Comparison of ENCODE assay signal across 1 cellular context in genomic region chr16:51557670-51558069, GRCh38.
TF ChIP-seq lines count a peak whose summit lies in the region.

No MANE protein-coding gene starts in this region.

TF ChIP-seq in IMR-90, 13 proteins besides CTCF, POLR2A, EP300 and RAD21 (continued from another document):
- TF ChIP-seq RFX5 (IDR thresholded peaks at IDR 0.05; ENCODE audit: low read depth, low read length) (no peak), ELK1 (IDR thresholded peaks at IDR 0.05; ENCODE audit: borderline replicate concordance, low read depth, low read length) (no peak), MAFK (IDR thresholded peaks at IDR 0.05; ENCODE audit: low read depth, low read length) (no peak), BHLHE40 (IDR thresholded peaks at IDR 0.05; ENCODE audit: low read depth, low read length) (no peak), FOS (IDR thresholded peaks at IDR 0.05; ENCODE audit: low read depth, low read length) (no peak), RCOR1 (IDR thresholded peaks at IDR 0.05; ENCODE audit: insufficient replicate concordance, low read length) (no peak)
